ENCODE assay signal across 2 cellular contexts in the genomic region with DNA sequence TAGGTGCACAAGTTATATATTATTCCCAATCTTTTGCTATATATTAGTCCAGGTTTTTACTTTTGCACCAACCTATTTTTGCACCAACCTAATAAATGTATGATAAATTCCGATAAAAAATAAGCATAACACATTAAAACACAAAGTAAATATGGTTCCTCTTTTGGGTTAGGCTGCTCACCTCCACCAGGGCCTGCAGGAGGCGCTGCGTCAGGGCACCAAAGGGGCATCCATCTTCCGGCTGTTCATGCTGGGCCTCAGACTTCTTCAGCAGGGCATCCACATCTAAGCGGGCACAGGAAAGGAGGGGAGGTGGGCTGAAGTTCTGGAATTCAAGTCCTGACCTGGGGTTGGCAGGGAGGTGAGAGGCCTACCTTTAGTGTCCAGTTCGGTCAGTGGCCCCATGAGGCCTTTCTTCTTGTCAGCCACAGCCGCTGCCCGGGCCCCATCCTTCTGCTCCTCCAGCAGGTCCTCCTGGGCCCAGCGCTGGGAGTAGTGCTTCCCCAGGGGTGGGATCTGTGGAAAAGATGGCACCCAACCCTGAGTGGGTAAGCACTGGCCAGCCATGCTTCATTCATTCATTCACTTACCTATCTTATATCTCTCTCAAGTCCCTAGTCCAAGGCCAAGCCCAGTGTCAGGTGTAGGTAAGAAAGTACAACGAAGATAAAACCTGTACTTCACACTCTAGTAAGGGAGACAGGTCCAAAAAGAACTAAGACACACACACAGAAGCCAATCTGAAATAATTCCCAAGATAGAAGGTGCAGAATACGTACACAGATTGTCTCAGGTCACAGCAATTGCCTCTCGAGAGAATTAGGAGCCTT.
TF ChIP-seq lines count a peak whose summit lies in the region.

No MANE protein-coding gene starts in this region.

TF ChIP-seq in HepG2, 621 proteins besides CTCF, POLR2A, EP300 and RAD21:
- TF ChIP-seq, protein P1, sequence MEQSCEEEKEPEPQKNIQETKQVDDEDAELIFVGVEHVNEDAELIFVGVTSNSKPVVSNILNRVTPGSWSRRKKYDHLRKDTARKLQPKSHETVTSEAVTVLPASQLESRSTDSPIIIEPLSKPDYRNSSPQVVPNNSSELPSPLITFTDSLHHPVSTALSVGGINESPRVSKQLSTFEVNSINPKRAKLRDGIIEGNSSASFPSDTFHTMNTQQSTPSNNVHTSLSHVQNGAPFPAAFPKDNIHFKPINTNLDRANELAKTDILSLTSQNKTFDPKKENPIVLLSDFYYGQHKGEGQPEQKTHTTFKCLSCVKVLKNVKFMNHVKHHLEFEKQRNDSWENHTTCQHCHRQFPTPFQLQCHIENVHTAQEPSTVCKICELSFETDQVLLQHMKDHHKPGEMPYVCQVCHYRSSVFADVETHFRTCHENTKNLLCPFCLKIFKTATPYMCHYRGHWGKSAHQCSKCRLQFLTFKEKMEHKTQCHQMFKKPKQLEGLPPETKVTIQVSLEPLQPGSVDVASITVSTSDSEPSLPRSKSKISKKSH (CRISPR knock-in tag; IDR thresholded peaks at IDR 0.05; ENCODE audit: borderline replicate concordance): no peak
- no peak for TF ChIP-seq ZFP41 (CRISPR knock-in tag; IDR thresholded peaks at IDR 0.05; ENCODE audit: borderline replicate concordance)
- TF ChIP-seq MAZ (IDR thresholded peaks at IDR 0.05; ENCODE audit: borderline replicate concordance, low read depth, low read length): no peak
- TF ChIP-seq MAZ (CRISPR knock-in tag; IDR thresholded peaks at IDR 0.05; ENCODE audit: low read depth): no peak
- no peak for TF ChIP-seq CENPX (CRISPR knock-in tag; IDR thresholded peaks at IDR 0.05)
- no peak for TF ChIP-seq RXRA (CRISPR knock-in tag; IDR thresholded peaks at IDR 0.05)
- TF ChIP-seq ZZZ3 (CRISPR knock-in tag; IDR thresholded peaks at IDR 0.05; ENCODE audit: borderline replicate concordance): no peak
- no peak for TF ChIP-seq THAP11 (CRISPR knock-in tag; IDR thresholded peaks at IDR 0.05)

TF ChIP-seq in endothelial cell of umbilical vein, 7 proteins besides CTCF, POLR2A, EP300 and RAD21:
- TF ChIP-seq POLR2AphosphoS5 (IDR thresholded peaks at IDR 0.05; ENCODE audit: insufficient read depth, low read depth, low read length) (no peak), GATA2 (IDR thresholded peaks at IDR 0.05; ENCODE audit: insufficient read depth, insufficient read length, low read depth, low read length) (no peak), FOS (IDR thresholded peaks at IDR 0.05; ENCODE audit: borderline replicate concordance, insufficient read depth, low read length) (no peak), MYC (IDR thresholded peaks at IDR 0.05; ENCODE audit: low read depth, low read length) (no peak), JUN (IDR thresholded peaks at IDR 0.05; ENCODE audit: borderline replicate concordance, insufficient read depth, insufficient read length, low read depth) (no peak), EZH2 (IDR thresholded peaks at IDR 0.05; ENCODE audit: borderline replicate concordance, low read depth, low read length, severe bottlenecking) (no peak)
- TF ChIP-seq, protein P2, sequence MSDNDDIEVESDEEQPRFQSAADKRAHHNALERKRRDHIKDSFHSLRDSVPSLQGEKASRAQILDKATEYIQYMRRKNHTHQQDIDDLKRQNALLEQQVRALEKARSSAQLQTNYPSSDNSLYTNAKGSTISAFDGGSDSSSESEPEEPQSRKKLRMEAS (IDR thresholded peaks at IDR 0.05; ENCODE audit: insufficient read depth, insufficient read length): no peak
TF ChIP-seq in endothelial cell of umbilical vein: peak in this region for 0.
